ENCODE assay signal across 8 cellular contexts in genomic region chr5:26955161-26955560, GRCh38.
"Had no signal": no experiment of that assay in that cellular context is flagged by ENCODE, and none has a peak within 500 bp of the region (broad histone marks: within the 10 kb centered on the region; RNA-seq: fewer than 3 reads in every experiment).

No MANE protein-coding gene starts in this region.

- FAIRE-seq: HepG2 had no signal

- H3K4me1 ChIP-seq: HAP-1 had no signal

- H3K4me3 ChIP-seq: GM23248, HAP-1 had no signal

- H3K36me3 ChIP-seq: HAP-1 had no signal

- DNase-seq: GM23248, GOT3, H7, HFFc6, KBM-7 had no signal

- H3K9me3 ChIP-seq: HAP-1 had no signal

- H3K27ac ChIP-seq: GM23248, HL-60 had no signal
